In genomic region chr17:78126895-78127239, GRCh38 we compare ENCODE assay signal across 10 cellular contexts. TPM values are rescaled to one million over a fixed set of nuclear protein-coding genes. Genes with fewer than 3 reads are reported as not detected.
DNase-seq lines count a peak whose midpoint lies in the region; ATAC-seq and TF ChIP-seq lines count a peak whose summit lies in the region.
"Had no signal": no experiment of that assay in that cellular context is flagged by ENCODE, and none has a peak within 500 bp of the region (broad histone marks: within the 10 kb centered on the region; RNA-seq: fewer than 3 reads in every experiment).

No MANE protein-coding gene starts in this region.

- H3K9me3 Mint-ChIP-seq in endodermal cell: no peaks in the 10 kb centered on the region

- H3K36me3 ChIP-seq in OCI-LY1 (ENCODE audit: insufficient read depth, low read length) (peaks cover 23% of the 10 kb centered on the region), endodermal cell (ENCODE audit: control insufficient read depth, insufficient read depth, low read length) (peaks cover 18% of the 10 kb centered on the region), neutrophil (peaks cover 46% of the 10 kb centered on the region), mammary epithelial cell (ENCODE audit: insufficient read depth, low read length) (no peaks in the 10 kb centered on the region)

- H3K36me3 Mint-ChIP-seq in endodermal cell (ENCODE audit: low read depth): peaks cover 16% of the 10 kb centered on the region

- peaks cover 17% of the 10 kb centered on the region for H3K4me1 Mint-ChIP-seq in endodermal cell

- H3K9ac ChIP-seq in OCI-LY1 (ENCODE audit: low read length) (peak overlapping the region; percentile 80), endodermal cell (ENCODE audit: extremely low read depth, low read length, poor library complexity, severe bottlenecking) (peak overlapping the region; percentile 47), mammary epithelial cell (ENCODE audit: insufficient read depth, low read length) (no peak overlapping the region)

- WGBS in endodermal cell (ENCODE audit: insufficient coverage in 1 of 2, insufficient read length in 1 of 2), 2 experiments: 93 to 100% methylated on average over 2 to 6 of the region's 6 CpGs
- 100% methylated on average over 5 of the region's 6 CpGs for WGBS in mammary epithelial cell (ENCODE audit: low coverage, missing lambda C conversion rate)

- BruUV-seq in mammary epithelial cell (replicated peaks; lab: Mats Ljungman, UMichigan): no TSS peak

- H3K27ac ChIP-seq in OCI-LY1 (ENCODE audit: low read depth, low read length, poor library complexity, severe bottlenecking) (peak overlapping the region; percentile 88), endodermal cell (ENCODE audit: low read depth, low read length) (no peak overlapping the region), neutrophil (peak overlapping the region; percentile 98), mammary epithelial cell (ENCODE audit: insufficient read depth, low read depth, low read length) (no peak overlapping the region)

- intact Hi-C loops in mammary epithelial cell (cut with micrococcal nuclease): no loop called here

- H3K4me3 Mint-ChIP-seq in endodermal cell: peak overlapping the region; percentile 83

- ATAC-seq in GM19397 (IDR thresholded peaks at IDR 0.05; ENCODE audit: unreplicated experiment): no peak

- in situ Hi-C loops in mammary epithelial cell (cut with MboI; ENCODE audit: low sequenced_read_pairs in 2 of 2): no loop called here

- H2AFZ ChIP-seq in OCI-LY1 (ENCODE audit: low read length) (no peak overlapping the region), mammary epithelial cell (ENCODE audit: low read depth, low read length) (no peak overlapping the region)

- peak overlapping the region; percentile 92 for H3K27ac Mint-ChIP-seq in endodermal cell

- no peaks in the 10 kb centered on the region for H3K9me3 ChIP-seq in OCI-LY1 (ENCODE audit: low read length)
- H3K9me3 ChIP-seq in endodermal cell (ENCODE audit: control insufficient read depth, low read length): no peaks in the 10 kb centered on the region
- no peaks in the 10 kb centered on the region for H3K9me3 ChIP-seq in neutrophil
- no peaks in the 10 kb centered on the region for H3K9me3 ChIP-seq in mammary epithelial cell (replicated peaks; ENCODE audit: insufficient read depth, low read length)

- CTCF ChIA-PET in mammary epithelial cell (lab: Charles Lee; ENCODE audit: low non-redundant PET): no interaction called here

- dilution Hi-C loops in mammary epithelial cell (cut with HindIII; ENCODE audit: low sequenced_read_pairs): no loop called here

- no peaks in the 10 kb centered on the region for H3F3A ChIP-seq in OCI-LY1 (ENCODE audit: insufficient read depth, low read length)

- no peak for TF ChIP-seq CTCF in OCI-LY1 (IDR thresholded peaks at IDR 0.05; ENCODE audit: low read length)
- no peak for TF ChIP-seq CTCF in endodermal cell (conservative IDR thresholded peaks at IDR 0.05)
- no peak for TF ChIP-seq CTCF in neutrophil (IDR thresholded peaks at IDR 0.05)
- no peak for TF ChIP-seq CTCF in mammary epithelial cell (conservative IDR thresholded peaks at IDR 0.05 in 1 of 2, IDR thresholded peaks at IDR 0.05 in 1 of 2; ENCODE audit: extremely low read depth in 1 of 2, insufficient read depth in 1 of 2, low read depth in 1 of 2, low read length in 2 of 2)

- H3K27me3 ChIP-seq in OCI-LY1 (ENCODE audit: insufficient read depth, low read length): no peaks in the 10 kb centered on the region
- H3K27me3 ChIP-seq in endodermal cell (ENCODE audit: control insufficient read depth, insufficient read depth, low read length, poor library complexity, severe bottlenecking): peaks cover 7% of the 10 kb centered on the region
- H3K27me3 ChIP-seq in neutrophil: no peaks in the 10 kb centered on the region
- H3K27me3 ChIP-seq in mammary epithelial cell (ENCODE audit: insufficient read depth, low read length): no peaks in the 10 kb centered on the region

- H3K4me1 ChIP-seq in OCI-LY1 (ENCODE audit: insufficient read depth, low read length, severe bottlenecking) (peaks cover 77% of the 10 kb centered on the region), endodermal cell (ENCODE audit: control insufficient read depth, insufficient read depth, low read length) (peaks cover 5% of the 10 kb centered on the region), neutrophil (ENCODE audit: control insufficient read depth in 1 of 2, insufficient read depth in 1 of 2, low read depth in 1 of 2, low read length in 1 of 2) (peaks cover 76 to 91% of the 10 kb centered on the region in 2 experiments), mammary epithelial cell (ENCODE audit: insufficient read depth, low read length) (peaks cover 14% of the 10 kb centered on the region)

- no peaks in the 10 kb centered on the region for H3K9me2 ChIP-seq in OCI-LY1 (ENCODE audit: low read depth, low read length)

- H3K4me2 ChIP-seq in OCI-LY1 (ENCODE audit: low read length) (peak overlapping the region; percentile 60), mammary epithelial cell (ENCODE audit: insufficient read depth, low read depth, low read length) (no peak overlapping the region)

- peaks cover 8% of the 10 kb centered on the region for H3K27me3 Mint-ChIP-seq in endodermal cell (ENCODE audit: insufficient read depth)

- H3K79me2 ChIP-seq in OCI-LY1 (ENCODE audit: insufficient read depth, low read length) (no peaks in the 10 kb centered on the region), mammary epithelial cell (ENCODE audit: insufficient read depth, low read length) (no peaks in the 10 kb centered on the region)

- H3K4me3 ChIP-seq in OCI-LY1 (ENCODE audit: low read depth, low read length, poor library complexity, severe bottlenecking) (peak overlapping the region; percentile 74), endodermal cell (ENCODE audit: low read length) (peak overlapping the region; percentile 78), neutrophil (ENCODE audit: low read depth in 1 of 2, low read length in 1 of 2) (peak overlapping the region; percentile 80 to 87), mammary epithelial cell (replicated peaks in 1 of 3; ENCODE audit: insufficient read depth in 1 of 3, low read depth in 2 of 3, low read length in 3 of 3) (peak overlapping the region in 1 of 3 experiments; percentile 95)

- DNase-seq in CMK (ENCODE audit: low read depth): peak; percentile 68
- no peak for DNase-seq in endodermal cell
- no peak for DNase-seq in GM19238 (ENCODE audit: insufficient read length, low spot score)
- DNase-seq in mammary epithelial cell: no peak
- no peak for DNase-seq in OCI-M1 (lab: John Stamatoyannopoulos, UW)
- DNase-seq: EL had no signal

- H4K20me1 ChIP-seq in OCI-LY1 (ENCODE audit: insufficient read depth, low read length): no peaks in the 10 kb centered on the region
- H4K20me1 ChIP-seq in mammary epithelial cell (ENCODE audit: insufficient read depth, low read length): no peaks in the 10 kb centered on the region

RNA-seq across cellular contexts. Expression of gene TMC6, which starts 1.7 kb away (rescaled TPM):
- total RNA-seq in endodermal cell (100 to 1,000 TPM; 143 to 149 TPM), mammary epithelial cell (10 to 100 TPM; 41.4 to 46.3 TPM)
- 30.0 TPM for polyA plus RNA-seq in endodermal cell (2013, experiment 1 of 2)
- 29.6 TPM for polyA plus RNA-seq in endodermal cell (2013, experiment 2 of 2)
- polyA plus RNA-seq in mammary epithelial cell: 6.2 TPM
- polyA minus RNA-seq in mammary epithelial cell: 7.1 TPM

RNA-seq across cellular contexts. Expression of gene TMC8, which starts 3.7 kb away (rescaled TPM):
- total RNA-seq in endodermal cell (1 to 10 TPM in 1 of 2 donors, under 1 TPM in 1; 0.90 to 3.0 TPM), mammary epithelial cell (under 1 TPM; under 0.01 to 0.07 TPM)
- 0.07 TPM for polyA plus RNA-seq in endodermal cell (2013, experiment 1 of 2)
- 0.12 TPM for polyA plus RNA-seq in endodermal cell (2013, experiment 2 of 2)
- 0.06 TPM for polyA plus RNA-seq in mammary epithelial cell
- polyA minus RNA-seq in mammary epithelial cell: not detected
- total RNA-seq: LHCN-M2 had no signal

RNA-seq across cellular contexts. Expression of gene C17orf99, which starts 19.3 kb away (rescaled TPM):
- total RNA-seq in endodermal cell (not detected), mammary epithelial cell (under 1 TPM; 0.17 to 0.80 TPM)
- not detected for polyA plus RNA-seq in endodermal cell (2013, experiment 1 of 2)
- polyA plus RNA-seq in endodermal cell (2013, experiment 2 of 2): not detected
- 0.14 TPM for polyA plus RNA-seq in mammary epithelial cell
- polyA minus RNA-seq in mammary epithelial cell: not detected
- total RNA-seq: LHCN-M2 had no signal

RNA-seq across cellular contexts. Expression of gene SYNGR2, which starts 41.5 kb away (rescaled TPM):
- 10 to 100 TPM; 39.2 to 39.6 TPM for total RNA-seq in endodermal cell
- 21.7 TPM for polyA plus RNA-seq in endodermal cell (2013, experiment 1 of 2)
- polyA plus RNA-seq in endodermal cell (2013, experiment 2 of 2): 16.9 TPM
- total RNA-seq in mammary epithelial cell: 10 to 100 TPM; 39.0 to 72.6 TPM
- polyA plus RNA-seq in mammary epithelial cell: 48.7 TPM
- polyA minus RNA-seq in mammary epithelial cell: 53.3 TPM

RNA-seq across cellular contexts. Expression of gene TK1, which starts 60.0 kb away (rescaled TPM):
- total RNA-seq in endodermal cell: 10 to 100 TPM; 81.0 to 97.4 TPM
- polyA plus RNA-seq in endodermal cell (2013, experiment 1 of 2): 44.3 TPM
- 48.8 TPM for polyA plus RNA-seq in endodermal cell (2013, experiment 2 of 2)
- 10 to 100 TPM in 1 of 2 donors, 1 to 10 TPM in 1; 7.7 to 79.5 TPM for total RNA-seq in mammary epithelial cell
- polyA plus RNA-seq in mammary epithelial cell: 155 TPM
- 121 TPM for polyA minus RNA-seq in mammary epithelial cell

Comparison
In these comparisons a context has a peak if more than half of its experiments do, and no peak if none do; other contexts are left out.
1. H3K27ac ChIP-seq: peak in OCI-LY1 (single experiment) and neutrophil (single experiment); none in endodermal cell (single experiment) and mammary epithelial cell (single experiment).